Comparison of ENCODE assay signal across 17 cellular contexts in the genomic region with DNA sequence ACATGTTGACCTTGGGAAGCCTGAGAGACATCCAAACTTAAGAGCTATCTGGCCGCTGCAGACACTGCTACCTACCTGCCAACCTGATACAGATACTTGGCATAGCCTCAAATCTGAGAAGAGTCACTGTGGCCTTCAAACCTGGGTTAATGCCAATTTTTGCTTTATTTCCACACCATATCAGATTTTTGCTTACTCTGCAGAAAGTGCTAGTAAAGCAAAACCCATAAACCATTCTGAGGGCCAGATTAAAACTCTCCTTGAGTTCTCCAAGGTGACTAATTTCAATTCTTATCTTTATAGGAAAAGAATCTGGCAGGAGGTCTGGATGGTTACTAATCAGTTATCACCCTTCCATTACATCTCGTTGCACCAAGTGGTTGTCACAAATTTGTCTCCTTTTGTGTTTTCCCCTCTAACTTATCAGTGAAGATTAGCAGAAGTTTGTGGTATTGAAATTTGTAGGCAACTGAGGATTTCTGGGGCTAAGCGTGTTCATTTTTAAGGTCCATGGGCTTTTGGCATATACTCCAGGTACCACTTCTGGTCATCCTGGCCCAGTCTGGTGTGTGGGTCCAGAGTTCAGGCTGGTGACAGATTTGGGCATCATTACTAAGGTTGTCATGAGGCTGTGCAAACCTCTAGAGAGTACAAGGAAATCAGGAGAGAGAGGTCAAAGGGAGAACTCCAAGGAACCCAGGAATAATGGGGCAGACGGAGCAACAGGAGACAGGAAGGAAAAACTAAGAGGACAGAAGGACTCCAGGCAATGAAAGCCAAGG.
"Had no signal": no experiment of that assay in that cellular context is flagged by ENCODE, and none has a peak within 500 bp of the region (broad histone marks: within the 10 kb centered on the region; RNA-seq: fewer than 3 reads in every experiment).

No MANE protein-coding gene starts in this region.

- DNase-seq: activated CD4-positive, alpha-beta memory T cell treated with anti-CD3 and anti-CD28 coated beads, Interleukin-2, amount 10 ng/mL, durations not matched to agents 7 days and 5 days; activated CD4-positive, alpha-beta T cell treated with anti-CD3 and anti-CD28 coated beads for 36 hours; activated CD8-positive, alpha-beta memory T cell treated with anti-CD3 and anti-CD28 coated beads, Interleukin-2, amount 50 U/mL, for 4 hours; activated gamma-delta T cell treated with Interleukin-2 at 50 U/mL for 16 hours; activated naive CD8-positive, alpha-beta T cell treated with anti-CD3 and anti-CD28 coated beads for 36 hours; activated T-cell treated with anti-CD3 and anti-CD28 coated beads, Interleukin-2, amount 50 U/mL, for 72 hours; esophagus squamous epithelium; foreskin melanocyte; mucosa of descending colon; naive thymus-derived CD8-positive, alpha-beta T cell; nucleus accumbens; psoas muscle; stimulated activated CD4-positive, alpha-beta T cell treated with anti-CD3 and anti-CD28 coated beads, Interleukin-12 subunit alpha, Interleukin-12 subunit beta, amount 100 ng/mL, for 4 hours; stimulated activated naive CD4-positive, alpha-beta T cell treated with Interleukin-2 at 50 U/mL for 16 hours; T-helper 1 cell; upper lobe of right lung; WERI-Rb-1 had no signal

- H3K4me1 ChIP-seq: psoas muscle had no signal

- H3K9me3 Mint-ChIP-seq: activated CD4-positive, alpha-beta memory T cell treated with anti-CD3 and anti-CD28 coated beads, Interleukin-2, amount 10 ng/mL, durations not matched to agents 7 days and 5 days; activated naive CD8-positive, alpha-beta T cell treated with anti-CD3 and anti-CD28 coated beads for 36 hours; activated T-cell treated with anti-CD3 and anti-CD28 coated beads, Interleukin-2, amount 50 U/mL, for 72 hours; naive thymus-derived CD8-positive, alpha-beta T cell had no signal

- H3K4me1 Mint-ChIP-seq: activated CD4-positive, alpha-beta memory T cell treated with anti-CD3 and anti-CD28 coated beads, Interleukin-2, amount 10 ng/mL, durations not matched to agents 7 days and 5 days; activated CD4-positive, alpha-beta T cell treated with anti-CD3 and anti-CD28 coated beads for 36 hours; activated naive CD8-positive, alpha-beta T cell treated with anti-CD3 and anti-CD28 coated beads for 36 hours had no signal

- H3K4me3 Mint-ChIP-seq: activated CD4-positive, alpha-beta memory T cell treated with anti-CD3 and anti-CD28 coated beads, Interleukin-2, amount 10 ng/mL, durations not matched to agents 7 days and 5 days; activated CD4-positive, alpha-beta T cell treated with anti-CD3 and anti-CD28 coated beads for 36 hours; activated naive CD8-positive, alpha-beta T cell treated with anti-CD3 and anti-CD28 coated beads for 36 hours; activated T-cell treated with anti-CD3 and anti-CD28 coated beads, Interleukin-2, amount 50 U/mL, for 72 hours; naive thymus-derived CD8-positive, alpha-beta T cell had no signal

- H3K27me3 Mint-ChIP-seq: activated CD4-positive, alpha-beta memory T cell treated with anti-CD3 and anti-CD28 coated beads, Interleukin-2, amount 10 ng/mL, durations not matched to agents 7 days and 5 days had no signal

- H3K27ac ChIP-seq: psoas muscle, upper lobe of right lung, WERI-Rb-1 had no signal

- H3K27ac Mint-ChIP-seq: activated CD4-positive, alpha-beta memory T cell treated with anti-CD3 and anti-CD28 coated beads, Interleukin-2, amount 10 ng/mL, durations not matched to agents 7 days and 5 days; activated CD4-positive, alpha-beta T cell treated with anti-CD3 and anti-CD28 coated beads for 36 hours; activated naive CD8-positive, alpha-beta T cell treated with anti-CD3 and anti-CD28 coated beads for 36 hours; activated T-cell treated with anti-CD3 and anti-CD28 coated beads, Interleukin-2, amount 50 U/mL, for 72 hours; naive thymus-derived CD8-positive, alpha-beta T cell had no signal

- ATAC-seq: activated CD4-positive, alpha-beta T cell treated with anti-CD3 and anti-CD28 coated beads for 36 hours; activated T-cell treated with anti-CD3 and anti-CD28 coated beads, Interleukin-2, amount 50 U/mL, for 72 hours; mucosa of descending colon; naive thymus-derived CD8-positive, alpha-beta T cell; psoas muscle; upper lobe of right lung had no signal

- H3K36me3 ChIP-seq: esophagus squamous epithelium, upper lobe of right lung had no signal

- H3K4me3 ChIP-seq: esophagus squamous epithelium, mucosa of descending colon, psoas muscle, upper lobe of right lung had no signal

- H3K9me3 ChIP-seq: esophagus squamous epithelium, mucosa of descending colon, psoas muscle, upper lobe of right lung had no signal

- H3K27me3 ChIP-seq: esophagus squamous epithelium, upper lobe of right lung had no signal

- H3K36me3 Mint-ChIP-seq: activated naive CD8-positive, alpha-beta T cell treated with anti-CD3 and anti-CD28 coated beads for 36 hours had no signal
